1 cellular context compared by ENCODE assay signal in the genomic region with DNA sequence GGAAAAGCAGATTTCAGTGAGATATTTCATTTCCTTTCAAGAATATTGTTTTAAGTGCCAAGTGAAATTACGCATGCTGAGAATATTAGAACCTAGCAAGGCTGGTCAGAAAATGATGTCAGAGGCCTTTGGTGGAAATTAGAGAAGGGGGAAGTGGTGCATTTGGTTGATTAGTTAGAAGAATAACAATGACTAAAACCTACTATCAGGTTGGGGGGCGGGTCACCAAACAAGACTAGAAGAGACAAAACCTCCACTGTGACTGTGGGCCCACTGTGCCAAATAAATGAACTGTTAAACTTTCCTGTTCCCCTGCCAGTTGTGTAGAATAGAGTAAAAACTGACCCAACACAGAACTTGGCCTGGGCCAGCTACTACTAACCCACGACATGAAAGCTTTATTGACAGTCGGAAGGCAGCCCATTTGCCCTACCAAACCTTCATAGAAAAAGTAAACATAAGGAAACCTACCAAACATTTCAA.
TF ChIP-seq lines count a peak whose summit lies in the region.

No MANE protein-coding gene starts in this region.

TF ChIP-seq in endothelial cell of umbilical vein, 7 proteins besides CTCF, POLR2A, EP300 and RAD21 (continued from another document):
- TF ChIP-seq MAX (IDR thresholded peaks at IDR 0.05; ENCODE audit: insufficient read depth, insufficient read length) = no peak
- no peak for TF ChIP-seq MYC (IDR thresholded peaks at IDR 0.05; ENCODE audit: low read depth, low read length)
